ENCODE assay signal across 18 cellular contexts in genomic region chr5:127884416-127884815, GRCh38.
A peak's percentile ranks its signal among the peaks of the same experiment; 100 is the strongest.
DNase-seq lines count a peak whose midpoint lies in the region; ATAC-seq and TF ChIP-seq lines count a peak whose summit lies in the region.
"Had no signal": no experiment of that assay in that cellular context is flagged by ENCODE, and none has a peak within 500 bp of the region (broad histone marks: within the 10 kb centered on the region; RNA-seq: fewer than 3 reads in every experiment).

No MANE protein-coding gene starts in this region.

- peaks cover 9 to 21% of the 10 kb centered on the region in 2 donors for H3K4me1 ChIP-seq in mucosa of rectum (ENCODE audit: control insufficient read depth in 2 of 2, insufficient read depth in 2 of 2, low read length in 2 of 2)
- H3K4me1 ChIP-seq in transverse colon: peaks cover 3 to 35% (median 6%) of the 10 kb centered on the region in 4 donors

- H3K27ac ChIP-seq in VCaP (peak overlapping the region; percentile 82), mucosa of rectum (ENCODE audit: low read depth in 2 of 2, low read length in 2 of 2) (peak overlapping the region; percentile 11 to 47), transverse colon (peak overlapping the region; percentile 50 to 68 (median 57))
- H3K27ac ChIP-seq: BLaER1 had no signal

- H3K27me3 ChIP-seq in mucosa of rectum (ENCODE audit: control insufficient read depth in 2 of 2, insufficient read depth in 2 of 2, low read length in 2 of 2) (no peaks in the 10 kb centered on the region), transverse colon (no peaks in the 10 kb centered on the region)
- H3K27me3 ChIP-seq: BLaER1, MG63 had no signal

- H3K9me3 ChIP-seq in mucosa of rectum (ENCODE audit: control insufficient read depth in 2 of 2, low read length in 2 of 2) (no peaks in the 10 kb centered on the region), transverse colon (no peaks in the 10 kb centered on the region)
- H3K9me3 ChIP-seq: BLaER1, MG63, SK-N-SH had no signal

- no peak for TF ChIP-seq EP300 in transverse colon (IDR thresholded peaks at IDR 0.05; ENCODE audit: low read depth)

- H3K4me3 ChIP-seq in mucosa of rectum (ENCODE audit: low read length in 2 of 2): no peak overlapping the region
- H3K4me3 ChIP-seq in transverse colon: no peak overlapping the region
- H3K4me3 ChIP-seq: BLaER1, MG63 had no signal

- DNase-seq in NCI-H82 (lab: John Stamatoyannopoulos, UW) (peak; percentile 2), NCI-H82 treated with DMSO at 0.1 percent for 48 hours (lab: John Stamatoyannopoulos, UW; ENCODE audit: unreplicated experiment) (no peak), transverse colon (peak; percentile 22), NCI-H187 (lab: John Stamatoyannopoulos, UW) (no peak), NCI-H1105 (lab: John Stamatoyannopoulos, UW) (no peak)
- DNase-seq: CD4-positive, alpha-beta T cell; DND-41; HCEC 1CT; KBM-7; MG63; NCI-H2081 treated with DMSO at 0.1 percent for 48 hours; NCI-H226; NCI-H510A; SK-N-SH had no signal

- intact Hi-C loops in transverse colon (cut with DNase I; ENCODE audit: low total_unique reads): no loop called here

- 54 to 60% methylated on average over 1 of the region's 1 CpG for WGBS in transverse colon (ENCODE audit: low coverage in 1 of 2), 2 donors

- no peak for TF ChIP-seq CTCF in VCaP (conservative IDR thresholded peaks at IDR 0.05)
- no peak for TF ChIP-seq CTCF in transverse colon (IDR thresholded peaks at IDR 0.05)

- no peaks in the 10 kb centered on the region for H3K36me3 ChIP-seq in mucosa of rectum (ENCODE audit: control insufficient read depth in 2 of 2, insufficient read depth in 2 of 2, low read length in 2 of 2)
- H3K36me3 ChIP-seq in transverse colon: no peaks in the 10 kb centered on the region
- H3K36me3 ChIP-seq: BLaER1, MG63 had no signal

- TF ChIP-seq POLR2A in transverse colon (IDR thresholded peaks at IDR 0.05): no peak

- in situ Hi-C loops in transverse colon (cut with MboI; ENCODE audit: low pct_ligation_motif_present in 1 of 4, low pct_unique_long_range_greater_than_20kb in 1 of 4, low sequenced_read_pairs in 3 of 4): no loop called here

- no peak for ATAC-seq in GM18909 (IDR thresholded peaks at IDR 0.05; ENCODE audit: poor library complexity, unreplicated experiment)

- no peak overlapping the region for H3K9ac ChIP-seq in mucosa of rectum (ENCODE audit: low read depth in 1 of 2, low read length in 2 of 2)
- H3K9ac ChIP-seq: BLaER1, SK-N-SH had no signal

Comparison
In these comparisons a context has a peak if more than half of its experiments do, and no peak if none do; other contexts are left out.
1. DNase-seq: peak in NCI-H82 (single experiment) and transverse colon (single experiment); none in NCI-H82 treated with DMSO at 0.1 percent for 48 hours (single experiment), NCI-H187 (0 of 2) and NCI-H1105 (single experiment).
2. H3K27ac ChIP-seq: peak in every context shown above with its lines; median percentile 82 in VCaP; 57 in transverse colon; 29 in mucosa of rectum.